Comparison of ENCODE assay signal across 8 cellular contexts in genomic region chr18:70205421-70206397, GRCh38. TPM values are rescaled to one million over a fixed set of nuclear protein-coding genes. Genes with fewer than 3 reads are reported as not detected.
DNase-seq lines count a peak whose midpoint lies in the region; ATAC-seq and TF ChIP-seq lines count a peak whose summit lies in the region.

TSS of gene RTTN (minus strand) at chr18:70205687. CDS start at chr18:70205658, 29 bp downstream.

- ATAC-seq in DND-41 (ENCODE audit: insufficient read depth, low read depth) (peak; percentile 94), GM23338 (peak; percentile 99)
- peak; percentile 96 for ATAC-seq in naive thymus-derived CD4-positive, alpha-beta T cell
- ATAC-seq in stimulated activated naive B cell treated with anti-CD40 and anti-IgM and Interleukin-4, amounts not matched to agents 10 μg/mL and 1 μg/mL and 100 μg/mL, for 72 hours (replicated peaks) = peak; percentile 97 to 98

- peak within 1 kb of the TSS; percentile 76 for H3K4me2 ChIP-seq in DND-41 (ENCODE audit: insufficient read depth, low read length)
- peak within 1 kb of the TSS; percentile 82 for H3K4me2 ChIP-seq in GM23338

- H3K36me3 Mint-ChIP-seq in GM23338 (ENCODE audit: low read depth) = peaks cover 8% of the 10 kb centered on the region; the same call in 2 of the 3 replicates
- H3K36me3 Mint-ChIP-seq in naive thymus-derived CD4-positive, alpha-beta T cell = peaks cover 0 to 10% (median 5%) of the 10 kb centered on the region in 5 donors
- peaks cover 8% of the 10 kb centered on the region in 2 donors for H3K36me3 Mint-ChIP-seq in stimulated activated naive B cell treated with anti-CD40 and anti-IgM and Interleukin-4, amounts not matched to agents 10 μg/mL and 1 μg/mL and 100 μg/mL, for 72 hours

- H4K20me1 ChIP-seq in DND-41 (ENCODE audit: insufficient read depth, low read length) (no peaks in the 10 kb centered on the region), GM23338 (replicated peaks; ENCODE audit: insufficient read depth) (no peaks in the 10 kb centered on the region)

- H3K79me2 ChIP-seq in DND-41 (ENCODE audit: insufficient read depth, low read length) (peaks cover 26% of the 10 kb centered on the region), GM23338 (replicated peaks; ENCODE audit: insufficient read depth) (peaks cover 17% of the 10 kb centered on the region)

- intact Hi-C loops in naive thymus-derived CD4-positive, alpha-beta T cell (cut with micrococcal nuclease) = loop anchor here (1.0 to 10.0 kb wide), 5 partner anchors 83 to 1490 kb away; partner anchors contain the start of genes SOCS6 (in 2 of the 2) and TMX3 (in 2 of the 2)

- CTCF ChIA-PET in naive thymus-derived CD4-positive, alpha-beta T cell (lab: Charles Lee) = interaction anchor here (0.5 kb wide), 1 partner anchor 1496 kb away, joined by 3 read pairs; no protein-coding TSS in a partner anchor

- no peaks in the 10 kb centered on the region for H3K27me3 ChIP-seq in DND-41 (ENCODE audit: insufficient read depth, low read length, poor library complexity)
- no peaks in the 10 kb centered on the region for H3K27me3 ChIP-seq in GM23338 (ENCODE audit: insufficient read depth)
- no peaks in the 10 kb centered on the region for H3K27me3 ChIP-seq in naive thymus-derived CD4-positive, alpha-beta T cell (ENCODE audit: control insufficient read depth in 2 of 2, insufficient read depth in 2 of 2, low read length in 2 of 2)

- peak within 1 kb of the TSS; percentile 81 for H3K9ac ChIP-seq in DND-41 (ENCODE audit: low read depth, low read length)

- H3K4me3 ChIP-seq in DND-41 (ENCODE audit: low read depth in 1 of 2, low read length in 2 of 2) = peak within 1 kb of the TSS; percentile 74 to 86
- peak within 1 kb of the TSS; percentile 98 for H3K4me3 ChIP-seq in GM23338
- peak within 1 kb of the TSS; percentile 91 for H3K4me3 ChIP-seq in naive thymus-derived CD4-positive, alpha-beta T cell (ENCODE audit: low read length)

- H3K27ac Mint-ChIP-seq in GM23338 = peak within 1 kb of the TSS; percentile 100
- H3K27ac Mint-ChIP-seq in naive thymus-derived CD4-positive, alpha-beta T cell = peak within 1 kb of the TSS; percentile 97 to 100 (median 99)
- H3K27ac Mint-ChIP-seq in stimulated activated naive B cell treated with anti-CD40 and anti-IgM and Interleukin-4, amounts not matched to agents 10 μg/mL and 1 μg/mL and 100 μg/mL, for 72 hours = peak within 1 kb of the TSS; percentile 99

- H3K27ac ChIP-seq in DND-41 (ENCODE audit: low read length) = peak within 1 kb of the TSS; percentile 94
- peak within 1 kb of the TSS; percentile 99 for H3K27ac ChIP-seq in GM23338 (ENCODE audit: low read depth)
- peak within 1 kb of the TSS; percentile 87 for H3K27ac ChIP-seq in naive thymus-derived CD4-positive, alpha-beta T cell (ENCODE audit: low read depth, low read length)

- no peaks in the 10 kb centered on the region for H3K9me3 Mint-ChIP-seq in GM23338
- peaks cover 0 to 2% (median 0%) of the 10 kb centered on the region in 11 donors for H3K9me3 Mint-ChIP-seq in naive thymus-derived CD4-positive, alpha-beta T cell
- no peaks in the 10 kb centered on the region for H3K9me3 Mint-ChIP-seq in stimulated activated naive B cell treated with anti-CD40 and anti-IgM and Interleukin-4, amounts not matched to agents 10 μg/mL and 1 μg/mL and 100 μg/mL, for 72 hours

- H3K9me2 ChIP-seq in GM23338 (ENCODE audit: insufficient read depth) = no peaks in the 10 kb centered on the region

- POLR2A ChIA-PET in naive thymus-derived CD4-positive, alpha-beta T cell (lab: Charles Lee) = interaction anchor here (0.6 to 2.1 kb wide), 5 partner anchors 9 to 1491 kb away, joined by 3 to 7 read pairs (median 3); partner anchors contain the start of gene TMX3

- H3F3A ChIP-seq in GM23338 (replicated peaks; ENCODE audit: low read depth) = no peaks in the 10 kb centered on the region

- H3K9me3 ChIP-seq in DND-41 (ENCODE audit: insufficient read depth, low read length, severe bottlenecking) = no peaks in the 10 kb centered on the region
- no peaks in the 10 kb centered on the region for H3K9me3 ChIP-seq in naive thymus-derived CD4-positive, alpha-beta T cell (ENCODE audit: control insufficient read depth in 2 of 3, low read length in 3 of 3)

- no peak for TF ChIP-seq CTCF in DND-41 (IDR thresholded peaks at IDR 0.05; ENCODE audit: borderline replicate concordance, extremely low read depth, low read length, poor library complexity, severe bottlenecking)
- TF ChIP-seq CTCF in GM23338 (conservative IDR thresholded peaks at IDR 0.05; ENCODE audit: low read depth in 2 of 2) = no peak

- peak within 1 kb of the TSS; percentile 98 for H2AFZ ChIP-seq in DND-41 (ENCODE audit: low read depth, low read length)
- peak within 1 kb of the TSS; percentile 99 for H2AFZ ChIP-seq in GM23338

- peaks cover 34% of the 10 kb centered on the region for H3K4me1 ChIP-seq in DND-41 (ENCODE audit: insufficient read depth, low read length)
- H3K4me1 ChIP-seq in GM23338 (ENCODE audit: insufficient read depth) = peaks cover 13% of the 10 kb centered on the region; the same call in 1 of the 2 replicates
- peaks cover 5 to 9% of the 10 kb centered on the region in 2 donors for H3K4me1 ChIP-seq in naive thymus-derived CD4-positive, alpha-beta T cell (ENCODE audit: control insufficient read depth in 2 of 2, insufficient read depth in 2 of 2, low read length in 2 of 2)

- peak within 1 kb of the TSS; percentile 98 for H3K4me3 Mint-ChIP-seq in GM23338
- peak within 1 kb of the TSS; percentile 90 to 99 (median 97) for H3K4me3 Mint-ChIP-seq in naive thymus-derived CD4-positive, alpha-beta T cell
- H3K4me3 Mint-ChIP-seq in stimulated activated naive B cell treated with anti-CD40 and anti-IgM and Interleukin-4, amounts not matched to agents 10 μg/mL and 1 μg/mL and 100 μg/mL, for 72 hours = peak within 1 kb of the TSS; percentile 86 to 97

- H3K4me1 Mint-ChIP-seq in GM23338 = peaks cover 9% of the 10 kb centered on the region
- H3K4me1 Mint-ChIP-seq in naive thymus-derived CD4-positive, alpha-beta T cell = peaks cover 8 to 42% (median 34%) of the 10 kb centered on the region in 7 donors
- H3K4me1 Mint-ChIP-seq in stimulated activated naive B cell treated with anti-CD40 and anti-IgM and Interleukin-4, amounts not matched to agents 10 μg/mL and 1 μg/mL and 100 μg/mL, for 72 hours = peaks cover 5 to 12% of the 10 kb centered on the region in 2 donors

- peaks cover 3% of the 10 kb centered on the region for H3K27me3 Mint-ChIP-seq in GM23338 (ENCODE audit: insufficient read depth, low read depth, poor library complexity)
- H3K27me3 Mint-ChIP-seq in naive thymus-derived CD4-positive, alpha-beta T cell = peaks cover 0 to 11% (median 0%) of the 10 kb centered on the region in 5 donors
- peaks cover 0 to 3% of the 10 kb centered on the region in 2 donors for H3K27me3 Mint-ChIP-seq in stimulated activated naive B cell treated with anti-CD40 and anti-IgM and Interleukin-4, amounts not matched to agents 10 μg/mL and 1 μg/mL and 100 μg/mL, for 72 hours

- peak; percentile 95 for DNase-seq in DND-41
- DNase-seq in GM23338 (ENCODE audit: low spot score) = peak; percentile 95
- peak; percentile 93 for DNase-seq in LHCN-M2 (ENCODE audit: low read depth)
- DNase-seq in RPMI8226 = peak; percentile 97
- DNase-seq in activated T-helper 1 cell treated with anti-CD3 and anti-CD28 coated beads, Interleukin-2, amount 50 U/mL, for 16 hours (ENCODE audit: low read depth in 1 of 2, low spot score in 1 of 2) = peak; percentile 85
- DNase-seq in fibroblast of gingiva (ENCODE audit: low read depth) = peak; percentile 96
- DNase-seq in naive thymus-derived CD4-positive, alpha-beta T cell = peak; percentile 88 to 95 (median 92)
- DNase-seq in stimulated activated naive B cell treated with anti-CD40 and anti-IgM and Interleukin-4, amounts not matched to agents 10 μg/mL and 1 μg/mL and 100 μg/mL, for 72 hours = peak; percentile 93

- peaks cover 25% of the 10 kb centered on the region for H3K36me3 ChIP-seq in DND-41 (ENCODE audit: insufficient read depth, low read length)
- no peaks in the 10 kb centered on the region for H3K36me3 ChIP-seq in GM23338 (ENCODE audit: insufficient read depth)
- peaks cover 0 to 10% (median 0%) of the 10 kb centered on the region in 3 experiments for H3K36me3 ChIP-seq in naive thymus-derived CD4-positive, alpha-beta T cell (ENCODE audit: control insufficient read depth in 2 of 3, insufficient read depth in 3 of 3, low read length in 3 of 3)

TF ChIP-seq in GM23338, 12 proteins besides CTCF, POLR2A, EP300 and RAD21:
- peak; percentile 73 for TF ChIP-seq ETS1 (IDR thresholded peaks at IDR 0.05)
- no peak for TF ChIP-seq NANOG (IDR thresholded peaks at IDR 0.05; ENCODE audit: borderline replicate concordance)
- no peak for TF ChIP-seq EZH2phosphoT487 (IDR thresholded peaks at IDR 0.05; ENCODE audit: unreplicated experiment)
- peak; percentile 72 for TF ChIP-seq CREB1 (CRISPR knock-in tag; IDR thresholded peaks at IDR 0.05; ENCODE audit: low read depth)
- peak; percentile 46 for TF ChIP-seq POLR2AphosphoS5 (IDR thresholded peaks at IDR 0.05; ENCODE audit: low read depth)
- TF ChIP-seq STAT1 (IDR thresholded peaks at IDR 0.05; ENCODE audit: unreplicated experiment) = no peak
- TF ChIP-seq ZNF114 (CRISPR knock-in tag; IDR thresholded peaks at IDR 0.05) = no peak

RNA-seq across cellular contexts. Expression of gene RTTN, which starts in this region (rescaled TPM):
- 24.1 and 31.0 TPM in 2 replicates for total RNA-seq in GM23338 (2014; rRNA removed; shearing (Covaris generic))
- polyA plus RNA-seq in GM23338 (2016; fragmentation: Nextera tagmentation; extraction: Ambion mirVana) = 7.2 and 7.3 TPM in 2 replicates
- total RNA-seq in LHCN-M2 (2014; rRNA removed) = 24.5 and 25.1 TPM in 2 replicates
- 5.1 TPM for polyA plus RNA-seq in LHCN-M2 (2012)
- total RNA-seq in naive thymus-derived CD4-positive, alpha-beta T cell = 10 to 100 TPM; 26.8 to 33.2 (median 28.2) TPM
- polyA plus RNA-seq in naive thymus-derived CD4-positive, alpha-beta T cell = 1 to 10 TPM; 2.8 to 8.3 TPM

Comparison
In these comparisons a context has a peak if more than half of its experiments do, and no peak if none do; other contexts are left out.
1. Peak in every context shown above with its lines: DNase-seq, ATAC-seq, H3K4me3 ChIP-seq and H3K27ac ChIP-seq.